ENCODE assay signal across 9 cellular contexts in the genomic region with DNA sequence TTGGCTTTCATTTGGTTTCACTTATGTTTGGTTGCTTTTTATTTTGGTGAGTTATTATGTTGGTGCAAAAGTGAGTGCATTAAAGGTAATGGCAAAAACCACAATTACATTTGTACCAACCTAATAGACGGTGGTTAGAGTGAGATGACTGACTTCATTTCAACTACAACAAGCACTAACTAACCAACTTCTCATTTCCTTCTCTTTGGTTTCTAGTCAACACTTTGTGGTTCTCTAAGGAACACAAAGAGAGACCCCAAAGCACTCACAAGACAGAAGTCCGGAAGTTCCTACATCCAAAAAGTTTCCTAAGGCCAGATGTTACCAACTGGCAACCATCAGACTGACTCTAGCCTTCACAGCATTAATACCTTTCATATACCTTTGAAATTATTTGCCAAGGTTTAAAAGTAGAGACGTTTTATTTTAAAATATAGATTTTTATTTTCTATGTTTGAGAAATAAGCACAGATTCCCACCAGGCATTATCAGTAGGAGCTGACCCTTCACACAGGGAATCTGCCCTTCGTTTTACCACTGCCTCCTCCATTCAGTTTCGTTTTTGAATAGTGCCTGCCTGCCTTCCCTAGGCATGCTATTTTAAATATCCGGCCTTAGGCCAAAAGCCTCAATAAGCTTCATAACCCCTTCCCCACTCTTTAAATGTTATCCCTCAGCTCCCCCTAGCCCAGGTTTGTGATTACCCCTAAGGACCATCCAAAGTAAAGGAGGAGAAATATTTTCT.
DNase-seq lines count a peak whose midpoint lies in the region; ATAC-seq and TF ChIP-seq lines count a peak whose summit lies in the region.
"Had no signal": no experiment of that assay in that cellular context is flagged by ENCODE, and none has a peak within 500 bp of the region (broad histone marks: within the 10 kb centered on the region; RNA-seq: fewer than 3 reads in every experiment).

No MANE protein-coding gene starts in this region.

- H3K9ac ChIP-seq in KMS-11: no peak overlapping the region

- DNase-seq in naive B cell (no peak), NK-92 (lab: John Stamatoyannopoulos, UW; ENCODE audit: unreplicated experiment) (no peak), islet precursor cell (no peak), brain microvascular endothelial cell (no peak)

- H3K27me3 ChIP-seq in KMS-11 (ENCODE audit: insufficient read depth, low read depth) (no peaks in the 10 kb centered on the region), brain microvascular endothelial cell (replicated peaks) (no peaks in the 10 kb centered on the region)
- H3K27me3 ChIP-seq: vagina had no signal

- H3K4me3 ChIP-seq in KMS-11 (IDR thresholded peaks at IDR 0.05; ENCODE audit: insufficient read depth, low read depth, low read length) (no peak overlapping the region), brain microvascular endothelial cell (ENCODE audit: low read depth, low read length) (no peak overlapping the region)
- H3K4me3 ChIP-seq: vagina had no signal

- H3K79me2 ChIP-seq in KMS-11 (ENCODE audit: insufficient read depth, low read depth): no peaks in the 10 kb centered on the region

- ATAC-seq in GM18907 (IDR thresholded peaks at IDR 0.05; ENCODE audit: unreplicated experiment) (peak; percentile 90), HG02588 (IDR thresholded peaks at IDR 0.05; ENCODE audit: unreplicated experiment) (peak; percentile 60), naive B cell (ENCODE audit: low read depth in 2 of 2) (peak; percentile 53 to 58), SK-N-SH treated with all-trans-retinoic acid at 6 μM for 48 hours (no peak)

- H3K4me1 Mint-ChIP-seq in naive B cell: peaks cover 21 to 31% (median 30%) of the 10 kb centered on the region in 3 donors

- no peak overlapping the region for H2AFZ ChIP-seq in KMS-11 (ENCODE audit: low read depth)

- peak overlapping the region in 3 of 6 donors; percentile 39 to 88 (median 55) for H3K27ac Mint-ChIP-seq in naive B cell

- peaks cover 46% of the 10 kb centered on the region for H3K4me1 ChIP-seq in KMS-11 (ENCODE audit: low read depth, poor library complexity, severe bottlenecking)

- H4K20me1 ChIP-seq in KMS-11 (ENCODE audit: insufficient read depth): no peaks in the 10 kb centered on the region

- no peaks in the 10 kb centered on the region for H3K36me3 Mint-ChIP-seq in naive B cell

- no peaks in the 10 kb centered on the region for H3K27me3 Mint-ChIP-seq in naive B cell

- H3K36me3 ChIP-seq in KMS-11 (ENCODE audit: insufficient read depth): no peaks in the 10 kb centered on the region
- H3K36me3 ChIP-seq in brain microvascular endothelial cell (replicated peaks): no peaks in the 10 kb centered on the region
- H3K36me3 ChIP-seq: vagina had no signal

- in situ Hi-C loops in brain microvascular endothelial cell (cut with HindIII; ENCODE audit: low pct_ligation_motif_present, low sequenced_read_pairs): no loop called here

- H3K27ac ChIP-seq in KMS-11: peak overlapping the region; percentile 34; the same call in 1 of the 2 replicates
- no peak overlapping the region for H3K27ac ChIP-seq in brain microvascular endothelial cell
- H3K27ac ChIP-seq: vagina had no signal

- TF ChIP-seq CTCF in KMS-11 (conservative IDR thresholded peaks at IDR 0.05; ENCODE audit: low read depth, low read length) (no peak), brain microvascular endothelial cell (IDR thresholded peaks at IDR 0.05; ENCODE audit: low read depth, low read length, missing control alignments) (no peak)

- peak overlapping the region; percentile 55 for H3K4me2 ChIP-seq in KMS-11

- peak overlapping the region in 2 of 8 donors; percentile 3 to 7 for H3K4me3 Mint-ChIP-seq in naive B cell

- peaks cover 0 to 2% (median 0%) of the 10 kb centered on the region in 7 donors for H3K9me3 Mint-ChIP-seq in naive B cell

TF ChIP-seq in SK-N-SH treated with all-trans-retinoic acid at 6 μM for 48 hours, 23 proteins besides CTCF, POLR2A, EP300 and RAD21:
- no peak for TF ChIP-seq ZFP30 (CRISPR knock-in tag; IDR thresholded peaks at IDR 0.05)
- TF ChIP-seq OSR1 (CRISPR knock-in tag; IDR thresholded peaks at IDR 0.05): no peak
- no peak for TF ChIP-seq ZNF565 (CRISPR knock-in tag; conservative IDR thresholded peaks at IDR 0.05; ENCODE audit: low read depth)
- TF ChIP-seq, protein P1, sequence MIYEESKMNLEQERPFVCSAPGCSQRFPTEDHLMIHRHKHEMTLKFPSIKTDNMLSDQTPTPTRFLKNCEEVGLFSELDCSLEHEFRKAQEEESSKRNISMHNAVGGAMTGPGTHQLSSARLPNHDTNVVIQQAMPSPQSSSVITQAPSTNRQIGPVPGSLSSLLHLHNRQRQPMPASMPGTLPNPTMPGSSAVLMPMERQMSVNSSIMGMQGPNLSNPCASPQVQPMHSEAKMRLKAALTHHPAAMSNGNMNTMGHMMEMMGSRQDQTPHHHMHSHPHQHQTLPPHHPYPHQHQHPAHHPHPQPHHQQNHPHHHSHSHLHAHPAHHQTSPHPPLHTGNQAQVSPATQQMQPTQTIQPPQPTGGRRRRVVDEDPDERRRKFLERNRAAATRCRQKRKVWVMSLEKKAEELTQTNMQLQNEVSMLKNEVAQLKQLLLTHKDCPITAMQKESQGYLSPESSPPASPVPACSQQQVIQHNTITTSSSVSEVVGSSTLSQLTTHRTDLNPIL (CRISPR knock-in tag; IDR thresholded peaks at IDR 0.05; ENCODE audit: low read depth): no peak
- no peak for TF ChIP-seq ZNF8 (CRISPR knock-in tag; IDR thresholded peaks at IDR 0.05)
- TF ChIP-seq ZFP3 (CRISPR knock-in tag; IDR thresholded peaks at IDR 0.05): no peak
- TF ChIP-seq SNAI2 (CRISPR knock-in tag; IDR thresholded peaks at IDR 0.05): no peak
- TF ChIP-seq, protein P2, sequence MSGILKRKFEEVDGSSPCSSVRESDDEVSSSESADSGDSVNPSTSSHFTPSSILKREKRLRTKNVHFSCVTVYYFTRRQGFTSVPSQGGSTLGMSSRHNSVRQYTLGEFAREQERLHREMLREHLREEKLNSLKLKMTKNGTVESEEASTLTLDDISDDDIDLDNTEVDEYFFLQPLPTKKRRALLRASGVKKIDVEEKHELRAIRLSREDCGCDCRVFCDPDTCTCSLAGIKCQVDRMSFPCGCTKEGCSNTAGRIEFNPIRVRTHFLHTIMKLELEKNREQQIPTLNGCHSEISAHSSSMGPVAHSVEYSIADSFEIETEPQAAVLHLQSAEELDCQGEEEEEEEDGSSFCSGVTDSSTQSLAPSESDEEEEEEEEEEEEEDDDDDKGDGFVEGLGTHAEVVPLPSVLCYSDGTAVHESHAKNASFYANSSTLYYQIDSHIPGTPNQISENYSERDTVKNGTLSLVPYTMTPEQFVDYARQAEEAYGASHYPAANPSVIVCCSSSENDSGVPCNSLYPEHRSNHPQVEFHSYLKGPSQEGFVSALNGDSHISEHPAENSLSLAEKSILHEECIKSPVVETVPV (CRISPR knock-in tag; IDR thresholded peaks at IDR 0.05): no peak
- TF ChIP-seq TOX (CRISPR knock-in tag; IDR thresholded peaks at IDR 0.05; ENCODE audit: borderline replicate concordance): no peak
- TF ChIP-seq, protein P3, sequence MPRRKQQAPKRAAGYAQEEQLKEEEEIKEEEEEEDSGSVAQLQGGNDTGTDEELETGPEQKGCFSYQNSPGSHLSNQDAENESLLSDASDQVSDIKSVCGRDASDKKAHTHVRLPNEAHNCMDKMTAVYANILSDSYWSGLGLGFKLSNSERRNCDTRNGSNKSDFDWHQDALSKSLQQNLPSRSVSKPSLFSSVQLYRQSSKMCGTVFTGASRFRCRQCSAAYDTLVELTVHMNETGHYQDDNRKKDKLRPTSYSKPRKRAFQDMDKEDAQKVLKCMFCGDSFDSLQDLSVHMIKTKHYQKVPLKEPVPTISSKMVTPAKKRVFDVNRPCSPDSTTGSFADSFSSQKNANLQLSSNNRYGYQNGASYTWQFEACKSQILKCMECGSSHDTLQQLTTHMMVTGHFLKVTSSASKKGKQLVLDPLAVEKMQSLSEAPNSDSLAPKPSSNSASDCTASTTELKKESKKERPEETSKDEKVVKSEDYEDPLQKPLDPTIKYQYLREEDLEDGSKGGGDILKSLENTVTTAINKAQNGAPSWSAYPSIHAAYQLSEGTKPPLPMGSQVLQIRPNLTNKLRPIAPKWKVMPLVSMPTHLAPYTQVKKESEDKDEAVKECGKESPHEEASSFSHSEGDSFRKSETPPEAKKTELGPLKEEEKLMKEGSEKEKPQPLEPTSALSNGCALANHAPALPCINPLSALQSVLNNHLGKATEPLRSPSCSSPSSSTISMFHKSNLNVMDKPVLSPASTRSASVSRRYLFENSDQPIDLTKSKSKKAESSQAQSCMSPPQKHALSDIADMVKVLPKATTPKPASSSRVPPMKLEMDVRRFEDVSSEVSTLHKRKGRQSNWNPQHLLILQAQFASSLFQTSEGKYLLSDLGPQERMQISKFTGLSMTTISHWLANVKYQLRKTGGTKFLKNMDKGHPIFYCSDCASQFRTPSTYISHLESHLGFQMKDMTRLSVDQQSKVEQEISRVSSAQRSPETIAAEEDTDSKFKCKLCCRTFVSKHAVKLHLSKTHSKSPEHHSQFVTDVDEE (CRISPR knock-in tag; IDR thresholded peaks at IDR 0.05): no peak
- TF ChIP-seq BACH2 (CRISPR knock-in tag; IDR thresholded peaks at IDR 0.05; ENCODE audit: borderline replicate concordance): no peak
- no peak for TF ChIP-seq RARB (CRISPR knock-in tag; IDR thresholded peaks at IDR 0.05)
- TF ChIP-seq PPARA (CRISPR knock-in tag; IDR thresholded peaks at IDR 0.05; ENCODE audit: borderline replicate concordance): no peak
- TF ChIP-seq ARNTL (CRISPR knock-in tag; IDR thresholded peaks at IDR 0.05; ENCODE audit: borderline replicate concordance, low read depth): no peak
- TF ChIP-seq, protein P4, sequence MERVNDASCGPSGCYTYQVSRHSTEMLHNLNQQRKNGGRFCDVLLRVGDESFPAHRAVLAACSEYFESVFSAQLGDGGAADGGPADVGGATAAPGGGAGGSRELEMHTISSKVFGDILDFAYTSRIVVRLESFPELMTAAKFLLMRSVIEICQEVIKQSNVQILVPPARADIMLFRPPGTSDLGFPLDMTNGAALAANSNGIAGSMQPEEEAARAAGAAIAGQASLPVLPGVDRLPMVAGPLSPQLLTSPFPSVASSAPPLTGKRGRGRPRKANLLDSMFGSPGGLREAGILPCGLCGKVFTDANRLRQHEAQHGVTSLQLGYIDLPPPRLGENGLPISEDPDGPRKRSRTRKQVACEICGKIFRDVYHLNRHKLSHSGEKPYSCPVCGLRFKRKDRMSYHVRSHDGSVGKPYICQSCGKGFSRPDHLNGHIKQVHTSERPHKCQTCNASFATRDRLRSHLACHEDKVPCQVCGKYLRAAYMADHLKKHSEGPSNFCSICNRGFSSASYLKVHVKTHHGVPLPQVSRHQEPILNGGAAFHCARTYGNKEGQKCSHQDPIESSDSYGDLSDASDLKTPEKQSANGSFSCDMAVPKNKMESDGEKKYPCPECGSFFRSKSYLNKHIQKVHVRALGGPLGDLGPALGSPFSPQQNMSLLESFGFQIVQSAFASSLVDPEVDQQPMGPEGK (CRISPR knock-in tag; IDR thresholded peaks at IDR 0.05; ENCODE audit: borderline replicate concordance): no peak
- no peak for TF ChIP-seq GLIS3 (CRISPR knock-in tag; IDR thresholded peaks at IDR 0.05)
- no peak for TF ChIP-seq ESRRG (CRISPR knock-in tag; IDR thresholded peaks at IDR 0.05)
- TF ChIP-seq ZC3H10 (CRISPR knock-in tag; IDR thresholded peaks at IDR 0.05): no peak
- no peak for TF ChIP-seq ZNF70 (CRISPR knock-in tag; IDR thresholded peaks at IDR 0.05)
